In the genomic region with DNA sequence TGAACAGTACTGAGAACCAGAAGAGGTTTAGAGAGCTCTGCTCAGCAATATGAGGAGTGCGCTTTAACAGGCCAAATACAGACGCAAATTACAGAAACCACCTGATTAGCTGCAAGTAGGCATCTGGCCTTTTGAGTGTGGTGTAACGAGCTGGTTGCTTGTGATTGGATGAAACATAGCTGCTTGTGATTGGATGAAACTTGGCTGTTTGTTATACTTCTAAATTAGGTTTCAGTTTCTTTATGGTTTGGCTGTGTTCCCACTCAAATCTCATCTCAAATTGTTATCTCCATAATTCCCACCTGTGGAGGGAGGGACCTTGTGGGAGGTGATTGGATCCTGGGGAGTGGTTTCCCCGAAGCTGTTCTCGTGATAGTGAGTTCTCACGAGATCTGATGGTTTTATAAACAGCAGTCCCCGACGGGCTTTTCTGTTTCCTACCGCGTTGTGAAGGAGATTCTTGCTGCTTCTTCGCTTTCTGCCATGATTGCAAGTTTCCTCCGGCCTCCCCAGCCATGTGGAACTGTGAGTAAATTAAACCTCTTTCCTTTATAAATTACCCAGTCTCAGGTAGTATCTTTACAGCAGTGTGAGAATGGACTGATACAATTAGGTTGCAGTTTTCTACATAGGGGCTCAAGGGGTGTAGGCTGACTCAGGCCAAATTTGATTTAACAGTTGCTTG, we compare ENCODE assay signal across 1 cellular context.
TF ChIP-seq lines count a peak whose summit lies in the region.

No MANE protein-coding gene starts in this region.

TF ChIP-seq in HepG2, 621 proteins besides CTCF, POLR2A, EP300 and RAD21 (continued from another document and continues in another):
- TF ChIP-seq, protein P1, sequence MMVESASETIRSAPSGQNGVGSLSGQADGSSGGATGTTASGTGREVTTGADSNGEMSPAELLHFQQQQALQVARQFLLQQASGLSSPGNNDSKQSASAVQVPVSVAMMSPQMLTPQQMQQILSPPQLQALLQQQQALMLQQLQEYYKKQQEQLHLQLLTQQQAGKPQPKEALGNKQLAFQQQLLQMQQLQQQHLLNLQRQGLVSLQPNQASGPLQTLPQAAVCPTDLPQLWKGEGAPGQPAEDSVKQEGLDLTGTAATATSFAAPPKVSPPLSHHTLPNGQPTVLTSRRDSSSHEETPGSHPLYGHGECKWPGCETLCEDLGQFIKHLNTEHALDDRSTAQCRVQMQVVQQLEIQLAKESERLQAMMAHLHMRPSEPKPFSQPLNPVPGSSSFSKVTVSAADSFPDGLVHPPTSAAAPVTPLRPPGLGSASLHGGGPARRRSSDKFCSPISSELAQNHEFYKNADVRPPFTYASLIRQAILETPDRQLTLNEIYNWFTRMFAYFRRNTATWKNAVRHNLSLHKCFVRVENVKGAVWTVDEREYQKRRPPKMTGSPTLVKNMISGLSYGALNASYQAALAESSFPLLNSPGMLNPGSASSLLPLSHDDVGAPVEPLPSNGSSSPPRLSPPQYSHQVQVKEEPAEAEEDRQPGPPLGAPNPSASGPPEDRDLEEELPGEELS (CRISPR knock-in tag; IDR thresholded peaks at IDR 0.05) = no peak
- no peak for TF ChIP-seq WIZ (CRISPR knock-in tag; IDR thresholded peaks at IDR 0.05)
- TF ChIP-seq, protein P2, sequence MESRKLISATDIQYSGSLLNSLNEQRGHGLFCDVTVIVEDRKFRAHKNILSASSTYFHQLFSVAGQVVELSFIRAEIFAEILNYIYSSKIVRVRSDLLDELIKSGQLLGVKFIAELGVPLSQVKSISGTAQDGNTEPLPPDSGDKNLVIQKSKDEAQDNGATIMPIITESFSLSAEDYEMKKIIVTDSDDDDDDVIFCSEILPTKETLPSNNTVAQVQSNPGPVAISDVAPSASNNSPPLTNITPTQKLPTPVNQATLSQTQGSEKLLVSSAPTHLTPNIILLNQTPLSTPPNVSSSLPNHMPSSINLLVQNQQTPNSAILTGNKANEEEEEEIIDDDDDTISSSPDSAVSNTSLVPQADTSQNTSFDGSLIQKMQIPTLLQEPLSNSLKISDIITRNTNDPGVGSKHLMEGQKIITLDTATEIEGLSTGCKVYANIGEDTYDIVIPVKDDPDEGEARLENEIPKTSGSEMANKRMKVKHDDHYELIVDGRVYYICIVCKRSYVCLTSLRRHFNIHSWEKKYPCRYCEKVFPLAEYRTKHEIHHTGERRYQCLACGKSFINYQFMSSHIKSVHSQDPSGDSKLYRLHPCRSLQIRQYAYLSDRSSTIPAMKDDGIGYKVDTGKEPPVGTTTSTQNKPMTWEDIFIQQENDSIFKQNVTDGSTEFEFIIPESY (CRISPR knock-in tag; IDR thresholded peaks at IDR 0.05) = no peak
- TF ChIP-seq, protein P3, sequence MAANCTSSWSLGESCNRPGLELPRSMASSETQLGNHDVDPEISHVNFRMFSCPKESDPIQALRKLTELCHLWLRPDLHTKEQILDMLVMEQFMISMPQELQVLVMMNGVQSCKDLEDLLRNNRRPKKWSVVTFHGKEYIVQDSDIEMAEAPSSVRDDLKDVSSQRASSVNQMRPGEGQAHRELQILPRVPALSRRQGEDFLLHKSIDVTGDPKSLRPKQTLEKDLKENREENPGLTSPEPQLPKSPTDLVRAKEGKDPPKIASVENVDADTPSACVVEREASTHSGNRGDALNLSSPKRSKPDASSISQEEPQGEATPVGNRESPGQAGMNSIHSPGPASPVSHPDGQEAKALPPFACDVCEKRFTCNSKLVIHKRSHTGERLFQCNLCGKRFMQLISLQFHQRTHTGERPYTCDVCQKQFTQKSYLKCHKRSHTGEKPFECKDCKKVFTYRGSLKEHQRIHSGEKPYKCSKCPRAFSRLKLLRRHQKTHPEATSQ (CRISPR knock-in tag; IDR thresholded peaks at IDR 0.05; ENCODE audit: borderline replicate concordance) = peak; percentile 100; the same call in 1 of the 2 replicates
- no peak for TF ChIP-seq JUND (CRISPR knock-in tag; IDR thresholded peaks at IDR 0.05)
- no peak for TF ChIP-seq FIP1L1 (IDR thresholded peaks at IDR 0.05; ENCODE audit: borderline replicate concordance, insufficient read depth, low read depth, low read length)
- no peak for TF ChIP-seq MAFK (conservative IDR thresholded peaks at IDR 0.05 in 1 of 2, IDR thresholded peaks at IDR 0.05 in 1 of 2; ENCODE audit: low read length in 2 of 2)
- TF ChIP-seq, protein P4, sequence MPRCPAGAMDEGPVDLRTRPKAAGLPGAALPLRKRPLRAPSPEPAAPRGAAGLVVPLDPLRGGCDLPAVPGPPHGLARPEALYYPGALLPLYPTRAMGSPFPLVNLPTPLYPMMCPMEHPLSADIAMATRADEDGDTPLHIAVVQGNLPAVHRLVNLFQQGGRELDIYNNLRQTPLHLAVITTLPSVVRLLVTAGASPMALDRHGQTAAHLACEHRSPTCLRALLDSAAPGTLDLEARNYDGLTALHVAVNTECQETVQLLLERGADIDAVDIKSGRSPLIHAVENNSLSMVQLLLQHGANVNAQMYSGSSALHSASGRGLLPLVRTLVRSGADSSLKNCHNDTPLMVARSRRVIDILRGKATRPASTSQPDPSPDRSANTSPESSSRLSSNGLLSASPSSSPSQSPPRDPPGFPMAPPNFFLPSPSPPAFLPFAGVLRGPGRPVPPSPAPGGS (CRISPR knock-in tag; IDR thresholded peaks at IDR 0.05) = no peak
- TF ChIP-seq SRF (IDR thresholded peaks at IDR 0.05; ENCODE audit: low read depth, low read length) = no peak
- no peak for TF ChIP-seq KDM2A (CRISPR knock-in tag; IDR thresholded peaks at IDR 0.05; ENCODE audit: borderline replicate concordance, low read depth)
- no peak for TF ChIP-seq ZNF615 (CRISPR knock-in tag; IDR thresholded peaks at IDR 0.05; ENCODE audit: borderline replicate concordance)
- TF ChIP-seq ZNF333 (CRISPR knock-in tag; IDR thresholded peaks at IDR 0.05; ENCODE audit: borderline replicate concordance) = no peak
- TF ChIP-seq THYN1 (CRISPR knock-in tag; IDR thresholded peaks at IDR 0.05; ENCODE audit: borderline replicate concordance, low read depth) = no peak
- peak; percentile 73 for TF ChIP-seq KAT8 (CRISPR knock-in tag; IDR thresholded peaks at IDR 0.05)
- no peak for TF ChIP-seq ESRRA (CRISPR knock-in tag; IDR thresholded peaks at IDR 0.05; ENCODE audit: low read depth)
- no peak for TF ChIP-seq ETV5 (CRISPR knock-in tag; IDR thresholded peaks at IDR 0.05; ENCODE audit: borderline replicate concordance)
- TF ChIP-seq TEAD2 (CRISPR knock-in tag; IDR thresholded peaks at IDR 0.05) = no peak
- TF ChIP-seq, protein P5, sequence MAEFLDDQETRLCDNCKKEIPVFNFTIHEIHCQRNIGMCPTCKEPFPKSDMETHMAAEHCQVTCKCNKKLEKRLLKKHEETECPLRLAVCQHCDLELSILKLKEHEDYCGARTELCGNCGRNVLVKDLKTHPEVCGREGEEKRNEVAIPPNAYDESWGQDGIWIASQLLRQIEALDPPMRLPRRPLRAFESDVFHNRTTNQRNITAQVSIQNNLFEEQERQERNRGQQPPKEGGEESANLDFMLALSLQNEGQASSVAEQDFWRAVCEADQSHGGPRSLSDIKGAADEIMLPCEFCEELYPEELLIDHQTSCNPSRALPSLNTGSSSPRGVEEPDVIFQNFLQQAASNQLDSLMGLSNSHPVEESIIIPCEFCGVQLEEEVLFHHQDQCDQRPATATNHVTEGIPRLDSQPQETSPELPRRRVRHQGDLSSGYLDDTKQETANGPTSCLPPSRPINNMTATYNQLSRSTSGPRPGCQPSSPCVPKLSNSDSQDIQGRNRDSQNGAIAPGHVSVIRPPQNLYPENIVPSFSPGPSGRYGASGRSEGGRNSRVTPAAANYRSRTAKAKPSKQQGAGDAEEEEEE (CRISPR knock-in tag; IDR thresholded peaks at IDR 0.05; ENCODE audit: borderline replicate concordance) = no peak
- no peak for TF ChIP-seq RARA (CRISPR knock-in tag; IDR thresholded peaks at IDR 0.05)
- TF ChIP-seq ZNF337 (CRISPR knock-in tag; IDR thresholded peaks at IDR 0.05; ENCODE audit: borderline replicate concordance, low read depth) = no peak
- TF ChIP-seq ZMYM2 (CRISPR knock-in tag; IDR thresholded peaks at IDR 0.05) = peak; percentile 63; the same call in 1 of the 2 replicates
- TF ChIP-seq CAMTA2 (CRISPR knock-in tag; IDR thresholded peaks at IDR 0.05; ENCODE audit: borderline replicate concordance) = no peak
- TF ChIP-seq, protein P6, sequence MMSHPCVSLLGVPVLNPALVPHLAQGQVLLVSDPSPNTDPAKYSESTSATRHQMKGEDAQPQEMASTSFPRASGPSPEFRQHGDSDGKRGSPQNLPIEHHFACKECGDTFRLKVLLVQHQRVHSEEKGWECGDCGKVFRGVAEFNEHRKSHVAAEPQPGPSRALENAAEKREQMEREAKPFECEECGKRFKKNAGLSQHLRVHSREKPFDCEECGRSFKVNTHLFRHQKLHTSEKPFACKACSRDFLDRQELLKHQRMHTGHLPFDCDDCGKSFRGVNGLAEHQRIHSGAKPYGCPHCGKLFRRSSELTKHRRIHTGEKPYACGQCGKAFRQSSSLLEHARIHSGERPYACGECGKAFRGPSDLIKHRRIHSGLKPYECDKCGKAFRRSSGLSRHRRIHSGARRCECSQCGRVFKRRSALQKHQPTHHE (CRISPR knock-in tag; IDR thresholded peaks at IDR 0.05; ENCODE audit: borderline replicate concordance) = no peak
- TF ChIP-seq, protein P7, sequence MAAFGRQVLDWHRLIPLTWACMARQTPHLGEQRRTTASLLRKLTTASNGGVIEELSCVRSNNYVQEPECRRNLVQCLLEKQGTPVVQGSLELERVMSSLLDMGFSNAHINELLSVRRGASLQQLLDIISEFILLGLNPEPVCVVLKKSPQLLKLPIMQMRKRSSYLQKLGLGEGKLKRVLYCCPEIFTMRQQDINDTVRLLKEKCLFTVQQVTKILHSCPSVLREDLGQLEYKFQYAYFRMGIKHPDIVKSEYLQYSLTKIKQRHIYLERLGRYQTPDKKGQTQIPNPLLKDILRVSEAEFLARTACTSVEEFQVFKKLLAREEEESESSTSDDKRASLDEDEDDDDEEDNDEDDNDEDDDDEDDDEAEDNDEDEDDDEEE (CRISPR knock-in tag; IDR thresholded peaks at IDR 0.05) = no peak
- no peak; the same call in 1 of the 2 replicates for TF ChIP-seq NCOA2 (CRISPR knock-in tag; IDR thresholded peaks at IDR 0.05)
- TF ChIP-seq, protein P8, sequence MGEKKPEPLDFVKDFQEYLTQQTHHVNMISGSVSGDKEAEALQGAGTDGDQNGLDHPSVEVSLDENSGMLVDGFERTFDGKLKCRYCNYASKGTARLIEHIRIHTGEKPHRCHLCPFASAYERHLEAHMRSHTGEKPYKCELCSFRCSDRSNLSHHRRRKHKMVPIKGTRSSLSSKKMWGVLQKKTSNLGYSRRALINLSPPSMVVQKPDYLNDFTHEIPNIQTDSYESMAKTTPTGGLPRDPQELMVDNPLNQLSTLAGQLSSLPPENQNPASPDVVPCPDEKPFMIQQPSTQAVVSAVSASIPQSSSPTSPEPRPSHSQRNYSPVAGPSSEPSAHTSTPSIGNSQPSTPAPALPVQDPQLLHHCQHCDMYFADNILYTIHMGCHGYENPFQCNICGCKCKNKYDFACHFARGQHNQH (CRISPR knock-in tag; IDR thresholded peaks at IDR 0.05) = 0 out of 2 replicates have a peak, but pooled peaks have one; percentile 73
- TF ChIP-seq MTF1 (CRISPR knock-in tag; IDR thresholded peaks at IDR 0.05) = no peak
- no peak for TF ChIP-seq ATAD3A (CRISPR knock-in tag; IDR thresholded peaks at IDR 0.05)
- no peak for TF ChIP-seq ZBTB7B (CRISPR knock-in tag; IDR thresholded peaks at IDR 0.05)
- TF ChIP-seq, protein P9, sequence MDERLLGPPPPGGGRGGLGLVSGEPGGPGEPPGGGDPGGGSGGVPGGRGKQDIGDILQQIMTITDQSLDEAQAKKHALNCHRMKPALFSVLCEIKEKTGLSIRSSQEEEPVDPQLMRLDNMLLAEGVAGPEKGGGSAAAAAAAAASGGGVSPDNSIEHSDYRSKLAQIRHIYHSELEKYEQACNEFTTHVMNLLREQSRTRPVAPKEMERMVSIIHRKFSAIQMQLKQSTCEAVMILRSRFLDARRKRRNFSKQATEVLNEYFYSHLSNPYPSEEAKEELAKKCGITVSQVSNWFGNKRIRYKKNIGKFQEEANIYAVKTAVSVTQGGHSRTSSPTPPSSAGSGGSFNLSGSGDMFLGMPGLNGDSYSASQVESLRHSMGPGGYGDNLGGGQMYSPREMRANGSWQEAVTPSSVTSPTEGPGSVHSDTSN (CRISPR knock-in tag; IDR thresholded peaks at IDR 0.05) = no peak
- TF ChIP-seq, protein P10, sequence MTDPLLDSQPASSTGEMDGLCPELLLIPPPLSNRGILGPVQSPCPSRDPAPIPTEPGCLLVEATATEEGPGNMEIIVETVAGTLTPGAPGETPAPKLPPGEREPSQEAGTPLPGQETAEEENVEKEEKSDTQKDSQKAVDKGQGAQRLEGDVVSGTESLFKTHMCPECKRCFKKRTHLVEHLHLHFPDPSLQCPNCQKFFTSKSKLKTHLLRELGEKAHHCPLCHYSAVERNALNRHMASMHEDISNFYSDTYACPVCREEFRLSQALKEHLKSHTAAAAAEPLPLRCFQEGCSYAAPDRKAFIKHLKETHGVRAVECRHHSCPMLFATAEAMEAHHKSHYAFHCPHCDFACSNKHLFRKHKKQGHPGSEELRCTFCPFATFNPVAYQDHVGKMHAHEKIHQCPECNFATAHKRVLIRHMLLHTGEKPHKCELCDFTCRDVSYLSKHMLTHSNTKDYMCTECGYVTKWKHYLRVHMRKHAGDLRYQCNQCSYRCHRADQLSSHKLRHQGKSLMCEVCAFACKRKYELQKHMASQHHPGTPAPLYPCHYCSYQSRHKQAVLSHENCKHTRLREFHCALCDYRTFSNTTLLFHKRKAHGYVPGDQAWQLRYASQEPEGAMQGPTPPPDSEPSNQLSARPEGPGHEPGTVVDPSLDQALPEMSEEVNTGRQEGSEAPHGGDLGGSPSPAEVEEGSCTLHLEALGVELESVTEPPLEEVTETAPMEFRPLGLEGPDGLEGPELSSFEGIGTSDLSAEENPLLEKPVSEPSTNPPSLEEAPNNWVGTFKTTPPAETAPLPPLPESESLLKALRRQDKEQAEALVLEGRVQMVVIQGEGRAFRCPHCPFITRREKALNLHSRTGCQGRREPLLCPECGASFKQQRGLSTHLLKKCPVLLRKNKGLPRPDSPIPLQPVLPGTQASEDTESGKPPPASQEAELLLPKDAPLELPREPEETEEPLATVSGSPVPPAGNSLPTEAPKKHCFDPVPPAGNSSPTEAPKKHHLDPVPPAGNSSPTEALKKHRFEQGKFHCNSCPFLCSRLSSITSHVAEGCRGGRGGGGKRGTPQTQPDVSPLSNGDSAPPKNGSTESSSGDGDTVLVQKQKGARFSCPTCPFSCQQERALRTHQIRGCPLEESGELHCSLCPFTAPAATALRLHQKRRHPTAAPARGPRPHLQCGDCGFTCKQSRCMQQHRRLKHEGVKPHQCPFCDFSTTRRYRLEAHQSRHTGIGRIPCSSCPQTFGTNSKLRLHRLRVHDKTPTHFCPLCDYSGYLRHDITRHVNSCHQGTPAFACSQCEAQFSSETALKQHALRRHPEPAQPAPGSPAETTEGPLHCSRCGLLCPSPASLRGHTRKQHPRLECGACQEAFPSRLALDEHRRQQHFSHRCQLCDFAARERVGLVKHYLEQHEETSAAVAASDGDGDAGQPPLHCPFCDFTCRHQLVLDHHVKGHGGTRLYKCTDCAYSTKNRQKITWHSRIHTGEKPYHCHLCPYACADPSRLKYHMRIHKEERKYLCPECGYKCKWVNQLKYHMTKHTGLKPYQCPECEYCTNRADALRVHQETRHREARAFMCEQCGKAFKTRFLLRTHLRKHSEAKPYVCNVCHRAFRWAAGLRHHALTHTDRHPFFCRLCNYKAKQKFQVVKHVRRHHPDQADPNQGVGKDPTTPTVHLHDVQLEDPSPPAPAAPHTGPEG (CRISPR knock-in tag; IDR thresholded peaks at IDR 0.05) = 0 out of 2 replicates have a peak, but pooled peaks have one; percentile 33
- no peak for TF ChIP-seq ZNF431 (CRISPR knock-in tag; IDR thresholded peaks at IDR 0.05; ENCODE audit: borderline replicate concordance, low read depth)
- no peak for TF ChIP-seq TCF7 (IDR thresholded peaks at IDR 0.05; ENCODE audit: low read depth)
- TF ChIP-seq EEA1 (CRISPR knock-in tag; IDR thresholded peaks at IDR 0.05; ENCODE audit: borderline replicate concordance) = no peak
- TF ChIP-seq ZNF329 (CRISPR knock-in tag; IDR thresholded peaks at IDR 0.05; ENCODE audit: low read depth) = no peak
- TF ChIP-seq ZFP1 (CRISPR knock-in tag; IDR thresholded peaks at IDR 0.05) = no peak
- TF ChIP-seq ZNF282 (IDR thresholded peaks at IDR 0.05; ENCODE audit: partially characterized antibody) = no peak
- TF ChIP-seq TAF1 (CRISPR knock-in tag; IDR thresholded peaks at IDR 0.05) = peak; percentile 82
- no peak for TF ChIP-seq ARNTL (CRISPR knock-in tag; IDR thresholded peaks at IDR 0.05)
- TF ChIP-seq HNRNPK (IDR thresholded peaks at IDR 0.05; ENCODE audit: low read depth, low read length, poor library complexity, severe bottlenecking) = no peak
